In genomic region chr17:18319604-18320256, GRCh38 we compare ENCODE assay signal across 8 cellular contexts. TPM values are rescaled to one million over a fixed set of nuclear protein-coding genes. Genes with fewer than 3 reads are reported as not detected.
A peak's percentile ranks its signal among the peaks of the same experiment; 100 is the strongest.
DNase-seq lines count a peak whose midpoint lies in the region; ATAC-seq and TF ChIP-seq lines count a peak whose summit lies in the region.

No MANE protein-coding gene starts in this region.

- peaks cover 0 to 11% of the 10 kb centered on the region in 2 donors for H3K36me3 ChIP-seq in body of pancreas (replicated peaks in 1 of 2; ENCODE audit: insufficient read depth in 1 of 2, low read depth in 2 of 2)

- H3K27me3 ChIP-seq in body of pancreas = no peaks in the 10 kb centered on the region

- no peak overlapping the region for H3K27ac ChIP-seq in body of pancreas

- H3K4me1 ChIP-seq in body of pancreas = peaks cover 55% of the 10 kb centered on the region

- H3K4me3 Mint-ChIP-seq in activated naive CD4-positive, alpha-beta T cell treated with anti-CD3 and anti-CD28 coated beads for 36 hours = no peak overlapping the region

- peaks cover 54% of the 10 kb centered on the region for H3K4me1 Mint-ChIP-seq in activated naive CD4-positive, alpha-beta T cell treated with anti-CD3 and anti-CD28 coated beads for 36 hours (ENCODE audit: low read depth)

- CTCF ChIA-PET in activated naive CD4-positive, alpha-beta T cell treated with anti-CD3 and anti-CD28 coated beads for 36 hours (lab: Charles Lee) = interaction anchor here (1.1 to 1.7 kb wide), 2 partner anchors 69 to 72 kb away, joined by 3 read pairs; no protein-coding TSS in a partner anchor

- peaks cover 5% of the 10 kb centered on the region for H3K36me3 Mint-ChIP-seq in activated naive CD4-positive, alpha-beta T cell treated with anti-CD3 and anti-CD28 coated beads for 36 hours (ENCODE audit: low read depth)

- no peaks in the 10 kb centered on the region for H3K9me3 ChIP-seq in body of pancreas

- peak; percentile 29 for DNase-seq in activated naive CD4-positive, alpha-beta T cell treated with anti-CD3 and anti-CD28 coated beads for 36 hours
- DNase-seq in activated naive CD4-positive, alpha-beta T cell treated with anti-CD3 and anti-CD28 coated beads, Interleukin-2, amount 50 U/mL, for 16 hours = no peak
- peak; percentile 30 for DNase-seq in NCI-H2227 (lab: John Stamatoyannopoulos, UW; ENCODE audit: unreplicated experiment)
- DNase-seq in body of pancreas = peak in 1 of 4 donors; percentile 38
- DNase-seq in left kidney (ENCODE audit: low read depth, low spot score) = peak; percentile 74
- no peak for DNase-seq in sciatic nerve (ENCODE audit: low spot score)
- DNase-seq in posterior vena cava (ENCODE audit: low spot score) = no peak

- H3K27ac Mint-ChIP-seq in activated naive CD4-positive, alpha-beta T cell treated with anti-CD3 and anti-CD28 coated beads for 36 hours = no peak overlapping the region

- H3K27me3 Mint-ChIP-seq in activated naive CD4-positive, alpha-beta T cell treated with anti-CD3 and anti-CD28 coated beads for 36 hours (ENCODE audit: low read depth) = no peaks in the 10 kb centered on the region

- no peak for TF ChIP-seq POLR2A in body of pancreas (IDR thresholded peaks at IDR 0.05)

- H3K4me3 ChIP-seq in body of pancreas = no peak overlapping the region

- no peaks in the 10 kb centered on the region for H3K9me3 Mint-ChIP-seq in activated naive CD4-positive, alpha-beta T cell treated with anti-CD3 and anti-CD28 coated beads for 36 hours

- intact Hi-C loops in activated naive CD4-positive, alpha-beta T cell treated with anti-CD3 and anti-CD28 coated beads for 36 hours (cut with micrococcal nuclease) = no loop called here
- intact Hi-C loops in body of pancreas (cut with DNase I) (no loop called here), sciatic nerve (cut with DNase I) (loop anchor here (10.0 kb wide), 1 partner anchor 55 kb away; the partner anchor contains the start of gene MIEF2), posterior vena cava (cut with DNase I) (loop anchor here in 1 of 2 donors (10.0 kb wide), 1 partner anchor 75 kb away; no protein-coding TSS in a partner anchor)

- ATAC-seq in body of pancreas = no peak
- ATAC-seq in sciatic nerve = no peak
- ATAC-seq in GM21390 (IDR thresholded peaks at IDR 0.05; ENCODE audit: unreplicated experiment) = no peak

- TF ChIP-seq CTCF in body of pancreas (IDR thresholded peaks at IDR 0.05) = peak in 4 of 7 experiments; percentile 12 to 33 (median 20)

- WGBS in body of pancreas, 2 donors = 59 to 66% methylated on average over 13 of the region's 13 CpGs

RNA-seq across cellular contexts. Expression of gene SMCR8, which starts 4.6 kb away (rescaled TPM):
- total RNA-seq in activated naive CD4-positive, alpha-beta T cell treated with anti-CD3 and anti-CD28 coated beads for 36 hours = 1 to 10 TPM; 8.5 to 8.8 TPM
- 1 to 10 TPM; 7.9 to 9.1 TPM for total RNA-seq in body of pancreas
- total RNA-seq in sciatic nerve = 13.4 TPM
- 10 to 100 TPM; 10.2 to 11.9 TPM for total RNA-seq in posterior vena cava

RNA-seq across cellular contexts. Expression of gene TOP3A, which starts 4.9 kb away (rescaled TPM):
- 10 to 100 TPM; 59.0 to 59.5 TPM for total RNA-seq in activated naive CD4-positive, alpha-beta T cell treated with anti-CD3 and anti-CD28 coated beads for 36 hours
- total RNA-seq in body of pancreas (10 to 100 TPM; 13.2 to 22.3 TPM), sciatic nerve (37.0 TPM), posterior vena cava (10 to 100 TPM; 23.2 to 28.3 TPM)

RNA-seq across cellular contexts. Expression of gene SHMT1, which starts 43.6 kb away (rescaled TPM):
- 10 to 100 TPM; 46.7 to 51.0 TPM for total RNA-seq in activated naive CD4-positive, alpha-beta T cell treated with anti-CD3 and anti-CD28 coated beads for 36 hours
- total RNA-seq in body of pancreas (10 to 100 TPM; 10.1 to 16.5 TPM), sciatic nerve (28.0 TPM), posterior vena cava (10 to 100 TPM in 1 of 2 donors, 1 to 10 TPM in 1; 9.6 to 19.3 TPM)

RNA-seq across cellular contexts. Expression of gene EVPLL, which starts 57.8 kb away (rescaled TPM):
- not detected for total RNA-seq in activated naive CD4-positive, alpha-beta T cell treated with anti-CD3 and anti-CD28 coated beads for 36 hours
- total RNA-seq in body of pancreas (not detected), sciatic nerve (not detected), posterior vena cava (not detected)

RNA-seq across cellular contexts. Expression of gene MIEF2, which starts 59.3 kb away (rescaled TPM):
- total RNA-seq in activated naive CD4-positive, alpha-beta T cell treated with anti-CD3 and anti-CD28 coated beads for 36 hours = 1 to 10 TPM; 6.0 to 7.1 TPM
- 10 to 100 TPM; 16.2 to 21.8 TPM for total RNA-seq in body of pancreas
- 15.5 TPM for total RNA-seq in sciatic nerve
- 10 to 100 TPM in 1 of 2 donors, 1 to 10 TPM in 1; 7.7 to 11.3 TPM for total RNA-seq in posterior vena cava

Comparison
In these comparisons a context has a peak if more than half of its experiments do, and no peak if none do; other contexts are left out.
1. DNase-seq: peak in activated naive CD4-positive, alpha-beta T cell treated with anti-CD3 and anti-CD28 coated beads for 36 hours (single experiment), NCI-H2227 (single experiment) and left kidney (single experiment); none in activated naive CD4-positive, alpha-beta T cell treated with anti-CD3 and anti-CD28 coated beads, Interleukin-2, amount 50 U/mL, for 16 hours (single experiment), sciatic nerve (single experiment) and posterior vena cava (single experiment).